Comparison of ENCODE assay signal across 31 cellular contexts in the genomic region with DNA sequence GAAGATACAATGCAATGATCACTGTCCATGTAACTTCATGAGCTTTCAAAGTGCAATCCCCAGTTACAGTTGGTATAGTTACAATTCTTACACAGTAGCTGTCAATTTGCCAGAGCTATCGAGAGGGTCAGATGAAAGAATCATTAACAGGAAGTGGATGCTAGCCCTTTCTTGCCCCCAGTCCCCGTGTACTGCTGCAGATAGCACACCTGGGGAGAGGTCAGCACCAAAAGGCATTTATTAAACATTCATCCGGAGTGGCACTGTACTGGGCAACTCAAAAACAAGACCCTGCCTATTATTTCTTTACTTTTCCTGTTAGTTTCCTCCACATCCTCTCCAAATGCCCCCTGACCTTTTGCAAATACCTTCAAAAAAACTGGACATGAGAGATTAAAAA. TPM values are rescaled to one million over a fixed set of nuclear protein-coding genes. Genes with fewer than 3 reads are reported as not detected.
"Had no signal": no experiment of that assay in that cellular context is flagged by ENCODE, and none has a peak within 500 bp of the region (broad histone marks: within the 10 kb centered on the region; RNA-seq: fewer than 3 reads in every experiment).

No MANE protein-coding gene starts in this region.

- H3K27ac Mint-ChIP-seq: activated CD4-positive, alpha-beta memory T cell treated with anti-CD3 and anti-CD28 coated beads, Interleukin-2, amount 10 ng/mL, durations not matched to agents 7 days and 5 days; activated CD4-positive, alpha-beta T cell treated with anti-CD3 and anti-CD28 coated beads, Interleukin-2, amount 10 ng/mL, durations not matched to agents 7 days and 5 days; activated naive CD8-positive, alpha-beta T cell; activated T-cell treated with anti-CD3 and anti-CD28 coated beads, Interleukin-2, amount 50 U/mL, for 24 hours; activated T-cell treated with anti-CD3 and anti-CD28 coated beads, Interleukin-2, amount 50 U/mL, for 72 hours; effector memory CD8-positive, alpha-beta T cell; T-helper 17 cell; T-helper 2 cell treated with Interferon-gamma antibody and Interleukin-4, amounts not matched to agents 5 μg/mL and 100 μg/mL, for 36 hours; WTC11 had no signal

- H3K4me3 Mint-ChIP-seq: activated CD4-positive, alpha-beta memory T cell treated with anti-CD3 and anti-CD28 coated beads, Interleukin-2, amount 10 ng/mL, durations not matched to agents 7 days and 5 days; activated CD4-positive, alpha-beta T cell treated with anti-CD3 and anti-CD28 coated beads, Interleukin-2, amount 10 ng/mL, durations not matched to agents 7 days and 5 days; activated naive CD8-positive, alpha-beta T cell; activated T-cell treated with anti-CD3 and anti-CD28 coated beads, Interleukin-2, amount 50 U/mL, for 24 hours; activated T-cell treated with anti-CD3 and anti-CD28 coated beads, Interleukin-2, amount 50 U/mL, for 72 hours; effector memory CD8-positive, alpha-beta T cell; T-helper 17 cell; T-helper 2 cell treated with Interferon-gamma antibody and Interleukin-4, amounts not matched to agents 5 μg/mL and 100 μg/mL, for 36 hours; WTC11 had no signal

- H3K4me3 ChIP-seq: adrenal gland, body of pancreas, colonic mucosa, esophagus squamous epithelium, gastroesophageal sphincter, heart right ventricle had no signal

- H3K27me3 ChIP-seq: adrenal gland, body of pancreas, colonic mucosa, esophagus squamous epithelium, gastroesophageal sphincter, heart right ventricle had no signal

- H3K36me3 Mint-ChIP-seq: activated naive CD8-positive, alpha-beta T cell; WTC11 had no signal

- DNase-seq: activated CD4-positive, alpha-beta memory T cell treated with anti-CD3 and anti-CD28 coated beads, Interleukin-2, amount 10 ng/mL, durations not matched to agents 7 days and 5 days; activated CD4-positive, alpha-beta T cell treated with anti-CD3 and anti-CD28 coated beads for 1 hour; activated CD4-positive, alpha-beta T cell treated with anti-CD3 and anti-CD28 coated beads for 4 hours; activated CD4-positive, alpha-beta T cell treated with anti-CD3 and anti-CD28 coated beads, Interleukin-2, amount 10 ng/mL, durations not matched to agents 7 days and 5 days; activated CD4-positive, alpha-beta T cell treated with anti-CD3 and anti-CD28 coated beads, Interleukin-2, amount 50 U/mL, for 4 hours; activated CD8-positive, alpha-beta memory T cell treated with anti-CD3 and anti-CD28 coated beads, Interleukin-2, amount 50 U/mL, for 48 hours; activated effector memory CD4-positive, alpha-beta T cell treated with Interleukin-2 at 50 U/mL for 16 hours; activated gamma-delta T cell treated with Interleukin-2 at 50 U/mL for 16 hours; activated naive CD4-positive, alpha-beta T cell treated with anti-CD3 and anti-CD28 coated beads, Interleukin-2, amount 50 U/mL, for 16 hours; activated naive CD4-positive, alpha-beta T cell treated with Interleukin-2 at 50 U/mL for 16 hours; activated T-cell treated with anti-CD3 and anti-CD28 coated beads for 4 hours; activated T-cell treated with anti-CD3 and anti-CD28 coated beads, Interleukin-2, amount 50 U/mL, for 24 hours; activated T-cell treated with anti-CD3 and anti-CD28 coated beads, Interleukin-2, amount 50 U/mL, for 72 hours; adrenal gland; aorta; body of pancreas; caudate nucleus; colonic mucosa; effector CD4-positive, alpha-beta T cell; effector memory CD8-positive, alpha-beta T cell; esophagus squamous epithelium; foreskin melanocyte; heart right ventricle; T-helper 1 cell; T-helper 17 cell; T1000 had no signal

- H3K27me3 Mint-ChIP-seq: activated CD4-positive, alpha-beta memory T cell treated with anti-CD3 and anti-CD28 coated beads, Interleukin-2, amount 10 ng/mL, durations not matched to agents 7 days and 5 days; activated CD4-positive, alpha-beta T cell treated with anti-CD3 and anti-CD28 coated beads, Interleukin-2, amount 10 ng/mL, durations not matched to agents 7 days and 5 days; activated naive CD8-positive, alpha-beta T cell; activated T-cell treated with anti-CD3 and anti-CD28 coated beads, Interleukin-2, amount 50 U/mL, for 24 hours; effector memory CD8-positive, alpha-beta T cell; T-helper 17 cell had no signal

- H3K4me1 ChIP-seq: adrenal gland, colonic mucosa had no signal

- H3K9me3 Mint-ChIP-seq: activated CD4-positive, alpha-beta memory T cell treated with anti-CD3 and anti-CD28 coated beads, Interleukin-2, amount 10 ng/mL, durations not matched to agents 7 days and 5 days; activated CD4-positive, alpha-beta T cell treated with anti-CD3 and anti-CD28 coated beads, Interleukin-2, amount 10 ng/mL, durations not matched to agents 7 days and 5 days; activated T-cell treated with anti-CD3 and anti-CD28 coated beads, Interleukin-2, amount 50 U/mL, for 24 hours; activated T-cell treated with anti-CD3 and anti-CD28 coated beads, Interleukin-2, amount 50 U/mL, for 72 hours; effector memory CD8-positive, alpha-beta T cell; T-helper 2 cell treated with Interferon-gamma antibody and Interleukin-4, amounts not matched to agents 5 μg/mL and 100 μg/mL, for 36 hours; WTC11 had no signal

- ATAC-seq: activated T-cell treated with anti-CD3 and anti-CD28 coated beads, Interleukin-2, amount 50 U/mL, for 72 hours; body of pancreas; effector memory CD8-positive, alpha-beta T cell; gastroesophageal sphincter; heart right ventricle; T-helper 17 cell; WTC11 had no signal

- H3K27ac ChIP-seq: adrenal gland, body of pancreas, colonic mucosa, epithelial cell of prostate, heart right ventricle had no signal

- H3K36me3 ChIP-seq: adrenal gland, colonic mucosa, esophagus squamous epithelium had no signal

- H3K9me3 ChIP-seq: adrenal gland, body of pancreas, colonic mucosa, esophagus squamous epithelium, gastroesophageal sphincter, heart right ventricle had no signal

- H3K4me1 Mint-ChIP-seq: activated CD4-positive, alpha-beta memory T cell treated with anti-CD3 and anti-CD28 coated beads, Interleukin-2, amount 10 ng/mL, durations not matched to agents 7 days and 5 days; activated CD4-positive, alpha-beta T cell treated with anti-CD3 and anti-CD28 coated beads, Interleukin-2, amount 10 ng/mL, durations not matched to agents 7 days and 5 days; T-helper 17 cell had no signal

RNA-seq across cellular contexts. Expression of a gene that starts 47.7 kb away (rescaled TPM):
- total RNA-seq: activated CD4-positive, alpha-beta memory T cell treated with anti-CD3 and anti-CD28 coated beads, Interleukin-2, amount 10 ng/mL, durations not matched to agents 7 days and 5 days; activated CD4-positive, alpha-beta T cell treated with anti-CD3 and anti-CD28 coated beads, Interleukin-2, amount 10 ng/mL, durations not matched to agents 7 days and 5 days; activated T-cell treated with anti-CD3 and anti-CD28 coated beads, Interleukin-2, amount 50 U/mL, for 72 hours; T-helper 17 cell had no signal
